12 cellular contexts compared by ENCODE assay signal in the genomic region with DNA sequence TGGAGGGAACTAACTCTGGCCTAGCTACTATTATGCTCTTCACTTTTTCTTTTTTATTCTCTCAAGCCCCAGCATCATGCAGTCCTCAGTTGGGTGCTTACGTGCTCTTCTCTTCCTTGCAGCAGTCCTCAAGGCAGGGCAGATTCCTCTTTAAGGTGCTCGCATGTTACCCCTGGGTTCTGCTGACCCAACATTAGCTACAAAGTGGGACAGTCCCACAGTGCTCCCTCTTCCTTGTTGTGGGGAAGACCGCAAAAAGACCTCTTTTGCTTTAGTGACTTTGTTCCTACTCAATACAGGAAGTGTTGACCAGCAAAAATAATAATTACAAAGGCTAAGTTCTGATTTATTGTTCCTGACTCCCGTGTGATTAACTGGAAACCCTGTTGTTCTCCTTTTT.
"Had no signal": no experiment of that assay in that cellular context is flagged by ENCODE, and none has a peak within 500 bp of the region (broad histone marks: within the 10 kb centered on the region; RNA-seq: fewer than 3 reads in every experiment).

No MANE protein-coding gene starts in this region.

- DNase-seq: activated gamma-delta T cell; dermis blood vessel endothelial cell; effector memory CD8-positive, alpha-beta T cell; foreskin keratinocyte; heart left ventricle; nephron progenitor cell; occipital lobe; small intestine had no signal

- ATAC-seq: activated CD4-positive, CD25-positive, alpha-beta regulatory T cell treated with anti-CD3 and anti-CD28 coated beads, Interleukin-2, amount 50 U/mL, for 24 hours; effector memory CD8-positive, alpha-beta T cell; foreskin keratinocyte had no signal

- H3K9me3 ChIP-seq: ascending aorta, breast epithelium, heart left ventricle, vagina had no signal

- H3K4me3 Mint-ChIP-seq: effector memory CD8-positive, alpha-beta T cell; nephron progenitor cell had no signal

- H3K4me1 Mint-ChIP-seq: nephron progenitor cell had no signal

- H3K27me3 ChIP-seq: ascending aorta, breast epithelium, foreskin keratinocyte, heart left ventricle, vagina had no signal

- H3K27me3 Mint-ChIP-seq: effector memory CD8-positive, alpha-beta T cell had no signal

- H3K4me1 ChIP-seq: ascending aorta, breast epithelium, foreskin keratinocyte, vagina had no signal

- H3K4me3 ChIP-seq: ascending aorta, breast epithelium, heart left ventricle, vagina had no signal

- H3K27ac ChIP-seq: ascending aorta, breast epithelium, foreskin keratinocyte, heart left ventricle, vagina had no signal

- H3K27ac Mint-ChIP-seq: effector memory CD8-positive, alpha-beta T cell; nephron progenitor cell had no signal

- H3K9me3 Mint-ChIP-seq: effector memory CD8-positive, alpha-beta T cell; nephron progenitor cell had no signal
